ENCODE assay signal across 1 cellular context in the genomic region with DNA sequence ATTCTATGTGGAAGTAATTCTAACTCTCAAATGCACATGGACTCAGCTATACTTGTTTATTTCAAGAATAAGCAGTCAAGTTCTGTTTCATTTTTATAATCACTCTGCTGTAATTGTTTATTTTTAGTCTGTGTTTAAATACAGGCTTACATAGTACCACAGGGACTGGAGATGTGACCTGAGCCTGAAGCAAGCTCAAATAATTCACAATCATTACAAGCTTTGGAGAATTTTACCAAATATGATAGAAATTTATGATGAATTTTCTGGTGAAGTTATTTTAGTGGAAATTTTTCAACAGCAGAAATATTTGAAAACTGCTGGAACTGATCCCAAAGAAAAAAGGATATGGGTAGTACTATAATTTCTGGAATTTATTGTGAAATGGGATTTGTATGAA.
TF ChIP-seq lines count a peak whose summit lies in the region.

No MANE protein-coding gene starts in this region.

TF ChIP-seq in IMR-90, 13 proteins besides CTCF, POLR2A, EP300 and RAD21:
- TF ChIP-seq NFE2L2 (IDR thresholded peaks at IDR 0.05; ENCODE audit: low read depth, low read length) (no peak), CEBPB (IDR thresholded peaks at IDR 0.05; ENCODE audit: low read depth, low read length) (no peak), MAFK (IDR thresholded peaks at IDR 0.05; ENCODE audit: low read depth, low read length) (no peak), CHD1 (IDR thresholded peaks at IDR 0.05; ENCODE audit: low read depth, low read length) (no peak)
- TF ChIP-seq, protein P1, sequence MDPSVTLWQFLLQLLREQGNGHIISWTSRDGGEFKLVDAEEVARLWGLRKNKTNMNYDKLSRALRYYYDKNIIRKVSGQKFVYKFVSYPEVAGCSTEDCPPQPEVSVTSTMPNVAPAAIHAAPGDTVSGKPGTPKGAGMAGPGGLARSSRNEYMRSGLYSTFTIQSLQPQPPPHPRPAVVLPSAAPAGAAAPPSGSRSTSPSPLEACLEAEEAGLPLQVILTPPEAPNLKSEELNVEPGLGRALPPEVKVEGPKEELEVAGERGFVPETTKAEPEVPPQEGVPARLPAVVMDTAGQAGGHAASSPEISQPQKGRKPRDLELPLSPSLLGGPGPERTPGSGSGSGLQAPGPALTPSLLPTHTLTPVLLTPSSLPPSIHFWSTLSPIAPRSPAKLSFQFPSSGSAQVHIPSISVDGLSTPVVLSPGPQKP (IDR thresholded peaks at IDR 0.05; ENCODE audit: borderline replicate concordance, low read depth, low read length), result no peak
- TF ChIP-seq, protein P2, sequence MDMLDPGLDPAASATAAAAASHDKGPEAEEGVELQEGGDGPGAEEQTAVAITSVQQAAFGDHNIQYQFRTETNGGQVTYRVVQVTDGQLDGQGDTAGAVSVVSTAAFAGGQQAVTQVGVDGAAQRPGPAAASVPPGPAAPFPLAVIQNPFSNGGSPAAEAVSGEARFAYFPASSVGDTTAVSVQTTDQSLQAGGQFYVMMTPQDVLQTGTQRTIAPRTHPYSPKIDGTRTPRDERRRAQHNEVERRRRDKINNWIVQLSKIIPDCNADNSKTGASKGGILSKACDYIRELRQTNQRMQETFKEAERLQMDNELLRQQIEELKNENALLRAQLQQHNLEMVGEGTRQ (IDR thresholded peaks at IDR 0.05; ENCODE audit: low read depth, low read length), result no peak
